ENCODE assay signal across 28 cellular contexts in genomic region chr2:188721784-188722183, GRCh38.
"Had no signal": no experiment of that assay in that cellular context is flagged by ENCODE, and none has a peak within 500 bp of the region (broad histone marks: within the 10 kb centered on the region; RNA-seq: fewer than 3 reads in every experiment).

No MANE protein-coding gene starts in this region.

- H3K4me1 Mint-ChIP-seq: natural killer cell; stimulated activated memory B cell treated with anti-CD40 and anti-IgM and Interleukin-4, amounts not matched to agents 10 μg/mL and 1 μg/mL and 100 μg/mL, for 72 hours; stimulated activated naive CD8-positive, alpha-beta T cell treated with anti-CD3 and anti-CD28 coated beads, Interleukin-15, amount 100 ng/mL, for 72 hours had no signal

- ATAC-seq: natural killer cell; psoas muscle; right cardiac atrium; right lobe of liver; stimulated activated memory B cell treated with anti-CD40 and anti-IgM and Interleukin-4, amounts not matched to agents 10 μg/mL and 1 μg/mL and 100 μg/mL, for 72 hours; stimulated activated naive CD8-positive, alpha-beta T cell treated with anti-CD3 and anti-CD28 coated beads, Interleukin-15, amount 100 ng/mL, for 72 hours; stimulated activated naive CD8-positive, alpha-beta T cell treated with anti-CD3 and anti-CD28 coated beads, Interleukin-15, Interleukin-2, amounts not matched to agents 100 U/mL and 50 U/mL, for 24 hours; upper lobe of right lung had no signal

- DNase-seq: natural killer cell; occipital lobe; ovary; posterior cingulate gyrus; psoas muscle; right cardiac atrium; right lobe of liver; sigmoid colon; small intestine; spleen; stimulated activated CD4-positive, alpha-beta T cell treated with anti-CD3 and anti-CD28 coated beads, Interleukin-12 subunit alpha, Interleukin-12 subunit beta, amount 100 ng/mL, for 4 hours; stimulated activated CD4-positive, alpha-beta T cell treated with anti-CD3 and anti-CD28 coated beads, Interleukin-1b, Interleukin-23, amount 100 ng/mL, for 48 hours; stimulated activated CD4-positive, alpha-beta T cell treated with anti-CD3 and anti-CD28 coated beads, Interleukin-4, amount 100 ng/mL, for 1 hour; stimulated activated CD4-positive, alpha-beta T cell treated with anti-CD3 and anti-CD28 coated beads, Interleukin-4, amount 100 ng/mL, for 4 hours; stimulated activated CD8-positive, alpha-beta memory T cell treated with anti-CD3 and anti-CD28 coated beads, Interleukin-4, amount 100 ng/mL, for 48 hours; stimulated activated naive CD4-positive, alpha-beta T cell; stimulated activated naive CD8-positive, alpha-beta T cell treated with anti-CD3 and anti-CD28 coated beads, Interleukin-15, amount 100 ng/mL, for 72 hours; stimulated activated naive CD8-positive, alpha-beta T cell treated with anti-CD3 and anti-CD28 coated beads, Interleukin-15, Interleukin-2, amounts not matched to agents 100 U/mL and 50 U/mL, for 24 hours; substantia nigra; testis; tibial artery; transverse colon; upper lobe of right lung had no signal

- H3K9me3 Mint-ChIP-seq: neural progenitor cell; stimulated activated naive CD8-positive, alpha-beta T cell treated with anti-CD3 and anti-CD28 coated beads, Interleukin-15, amount 100 ng/mL, for 72 hours; type B pancreatic cell had no signal

- H3K27ac Mint-ChIP-seq: natural killer cell; neural progenitor cell; stimulated activated memory B cell treated with anti-CD40 and anti-IgM and Interleukin-4, amounts not matched to agents 10 μg/mL and 1 μg/mL and 100 μg/mL, for 72 hours; stimulated activated naive CD8-positive, alpha-beta T cell treated with anti-CD3 and anti-CD28 coated beads, Interleukin-15, amount 100 ng/mL, for 72 hours; type B pancreatic cell had no signal

- H3K36me3 Mint-ChIP-seq: neural progenitor cell; stimulated activated memory B cell treated with anti-CD40 and anti-IgM and Interleukin-4, amounts not matched to agents 10 μg/mL and 1 μg/mL and 100 μg/mL, for 72 hours; type B pancreatic cell had no signal

- H3K4me3 Mint-ChIP-seq: natural killer cell; nephron; neural progenitor cell; stimulated activated memory B cell treated with anti-CD40 and anti-IgM and Interleukin-4, amounts not matched to agents 10 μg/mL and 1 μg/mL and 100 μg/mL, for 72 hours; stimulated activated naive CD8-positive, alpha-beta T cell treated with anti-CD3 and anti-CD28 coated beads, Interleukin-15, amount 100 ng/mL, for 72 hours; type B pancreatic cell had no signal

- H3K27me3 Mint-ChIP-seq: progenitor cell of endocrine pancreas; stimulated activated memory B cell treated with anti-CD40 and anti-IgM and Interleukin-4, amounts not matched to agents 10 μg/mL and 1 μg/mL and 100 μg/mL, for 72 hours; stimulated activated naive CD8-positive, alpha-beta T cell treated with anti-CD3 and anti-CD28 coated beads, Interleukin-15, amount 100 ng/mL, for 72 hours; type B pancreatic cell had no signal
